In the genomic region with DNA sequence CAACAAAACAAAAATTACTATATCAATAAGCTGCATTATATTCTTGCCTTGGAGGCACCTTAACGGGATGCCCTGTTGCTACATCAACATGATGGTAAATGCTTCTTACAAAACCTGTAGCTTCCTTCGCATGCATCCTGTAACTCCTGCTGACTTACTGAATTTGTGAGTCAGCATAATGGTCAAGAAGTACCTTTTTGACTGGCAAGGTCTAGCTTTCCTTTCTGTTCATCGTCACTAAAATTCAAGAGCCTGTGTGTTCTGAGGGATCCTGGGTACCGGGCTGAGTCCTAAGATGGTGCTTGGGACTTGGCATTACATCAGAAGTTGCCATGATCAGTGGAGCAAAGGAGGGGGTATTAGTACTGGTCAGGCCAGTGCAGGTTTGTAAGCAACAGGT, we compare ENCODE assay signal across 12 cellular contexts. TPM values are rescaled to one million over a fixed set of nuclear protein-coding genes. Genes with fewer than 3 reads are reported as not detected.
DNase-seq lines count a peak whose midpoint lies in the region; ATAC-seq and TF ChIP-seq lines count a peak whose summit lies in the region.
"Had no signal": no experiment of that assay in that cellular context is flagged by ENCODE, and none has a peak within 500 bp of the region (broad histone marks: within the 10 kb centered on the region; RNA-seq: fewer than 3 reads in every experiment).

No MANE protein-coding gene starts in this region.

- H3K27ac ChIP-seq in substantia nigra (ENCODE audit: low read depth, low read length, poor library complexity, severe bottlenecking): peak overlapping the region; percentile 7
- no peak overlapping the region for H3K27ac ChIP-seq in gastroesophageal sphincter

- peaks cover 23% of the 10 kb centered on the region for H3K4me1 Mint-ChIP-seq in activated naive CD8-positive, alpha-beta T cell (ENCODE audit: low read depth)
- peaks cover 18% of the 10 kb centered on the region for H3K4me1 Mint-ChIP-seq in activated naive CD8-positive, alpha-beta T cell treated with anti-CD3 and anti-CD28 coated beads, Interleukin-2, amount 50 U/mL, for 24 hours
- peaks cover 25% of the 10 kb centered on the region for H3K4me1 Mint-ChIP-seq in T-helper 17 cell

- 100% methylated on average over 2 to 3 of the region's 4 CpGs for WGBS in gastroesophageal sphincter (ENCODE audit: low coverage in 1 of 2), 2 donors

- no peak for DNase-seq in activated naive CD8-positive, alpha-beta T cell treated with anti-CD3 and anti-CD28 coated beads, Interleukin-2, amount 50 U/mL, for 24 hours
- DNase-seq in T-helper 17 cell (no peak), globus pallidus (ENCODE audit: low spot score) (peak; percentile 32), substantia nigra (lab: John Stamatoyannopoulos, UW) (no peak), dedifferentiated amniotic fluid mesenchymal stem cell (ENCODE audit: extremely low spot score) (no peak)
- DNase-seq in stimulated activated CD4-positive, alpha-beta T cell treated with anti-CD3 and anti-CD28 coated beads, Interleukin-4, amount 100 ng/mL, for 1 hour: no peak
- DNase-seq: endodermal cell, NCI-H1105 had no signal

- no peak overlapping the region for H3K4me3 ChIP-seq in gastroesophageal sphincter
- H3K4me3 ChIP-seq: cardiac muscle cell had no signal

- H3K4me1 ChIP-seq in gastroesophageal sphincter: peaks cover 0 to 63% (median 31%) of the 10 kb centered on the region in 3 donors

- no peaks in the 10 kb centered on the region for H3K27me3 Mint-ChIP-seq in activated naive CD8-positive, alpha-beta T cell
- no peaks in the 10 kb centered on the region for H3K27me3 Mint-ChIP-seq in activated naive CD8-positive, alpha-beta T cell treated with anti-CD3 and anti-CD28 coated beads, Interleukin-2, amount 50 U/mL, for 24 hours
- H3K27me3 Mint-ChIP-seq in T-helper 17 cell: no peaks in the 10 kb centered on the region

- no peaks in the 10 kb centered on the region for H3K27me3 ChIP-seq in gastroesophageal sphincter
- H3K27me3 ChIP-seq: cardiac muscle cell had no signal

- no peaks in the 10 kb centered on the region for H3K9me3 ChIP-seq in T-helper 17 cell (ENCODE audit: control insufficient read depth, low read length, poor library complexity, severe bottlenecking)
- H3K9me3 ChIP-seq in gastroesophageal sphincter: no peaks in the 10 kb centered on the region

- no peaks in the 10 kb centered on the region for H3K36me3 ChIP-seq in gastroesophageal sphincter
- H3K36me3 ChIP-seq: cardiac muscle cell had no signal

- TF ChIP-seq CTCF in gastroesophageal sphincter (IDR thresholded peaks at IDR 0.05): no peak

- ATAC-seq in activated naive CD8-positive, alpha-beta T cell treated with anti-CD3 and anti-CD28 coated beads, Interleukin-2, amount 50 U/mL, for 24 hours: no peak
- ATAC-seq in T-helper 17 cell (no peak), gastroesophageal sphincter (no peak)
- ATAC-seq: Panc1 had no signal

- H3K9me3 Mint-ChIP-seq in activated naive CD8-positive, alpha-beta T cell (ENCODE audit: low read depth): no peaks in the 10 kb centered on the region
- no peaks in the 10 kb centered on the region for H3K9me3 Mint-ChIP-seq in activated naive CD8-positive, alpha-beta T cell treated with anti-CD3 and anti-CD28 coated beads, Interleukin-2, amount 50 U/mL, for 24 hours
- H3K9me3 Mint-ChIP-seq: endodermal cell had no signal

- H3K4me3 Mint-ChIP-seq in activated naive CD8-positive, alpha-beta T cell: no peak overlapping the region
- H3K4me3 Mint-ChIP-seq in activated naive CD8-positive, alpha-beta T cell treated with anti-CD3 and anti-CD28 coated beads, Interleukin-2, amount 50 U/mL, for 24 hours: no peak overlapping the region
- H3K4me3 Mint-ChIP-seq in T-helper 17 cell: no peak overlapping the region
- H3K4me3 Mint-ChIP-seq: endodermal cell had no signal

- peak overlapping the region; percentile 23 for H3K27ac Mint-ChIP-seq in activated naive CD8-positive, alpha-beta T cell
- H3K27ac Mint-ChIP-seq in activated naive CD8-positive, alpha-beta T cell treated with anti-CD3 and anti-CD28 coated beads, Interleukin-2, amount 50 U/mL, for 24 hours: no peak overlapping the region
- H3K27ac Mint-ChIP-seq in T-helper 17 cell: peak overlapping the region; percentile 32
- H3K27ac Mint-ChIP-seq: endodermal cell had no signal

- H3K36me3 Mint-ChIP-seq in activated naive CD8-positive, alpha-beta T cell: no peaks in the 10 kb centered on the region
- peaks cover 10% of the 10 kb centered on the region for H3K36me3 Mint-ChIP-seq in activated naive CD8-positive, alpha-beta T cell treated with anti-CD3 and anti-CD28 coated beads, Interleukin-2, amount 50 U/mL, for 24 hours (ENCODE audit: low read depth)
- peaks cover 2% of the 10 kb centered on the region for H3K36me3 Mint-ChIP-seq in T-helper 17 cell (ENCODE audit: low read depth)

- no peak for TF ChIP-seq POLR2A in gastroesophageal sphincter (IDR thresholded peaks at IDR 0.05)

- TF ChIP-seq EP300 in gastroesophageal sphincter (IDR thresholded peaks at IDR 0.05): no peak

RNA-seq across cellular contexts. Expression of a gene that starts 4.9 kb away (rescaled TPM):
- 100 to 1,000 TPM in 1 of 2 donors, 10 to 100 TPM in 1; 93.3 to 146 TPM for total RNA-seq in T-helper 17 cell
- 10 to 100 TPM; 29.6 to 78.3 (median 38.4) TPM for total RNA-seq in gastroesophageal sphincter
